In genomic region chr1:59355361-59355760, GRCh38 we compare ENCODE assay signal across 9 cellular contexts. TPM values are rescaled to one million over a fixed set of nuclear protein-coding genes. Genes with fewer than 3 reads are reported as not detected.
A peak's percentile ranks its signal among the peaks of the same experiment; 100 is the strongest.
DNase-seq lines count a peak whose midpoint lies in the region; ATAC-seq, FAIRE-seq and TF ChIP-seq lines count a peak whose summit lies in the region.
"Had no signal": no experiment of that assay in that cellular context is flagged by ENCODE, and none has a peak within 500 bp of the region (broad histone marks: within the 10 kb centered on the region; RNA-seq: fewer than 3 reads in every experiment).

No MANE protein-coding gene starts in this region.

- H3K27ac ChIP-seq in mesendoderm (ENCODE audit: low read depth, low read length) = no peak overlapping the region
- H3K27ac ChIP-seq: upper lobe of right lung had no signal

- H2BK5ac ChIP-seq in mesendoderm (ENCODE audit: low read length) = no peak overlapping the region

- peak; percentile 74 for FAIRE-seq in RCC 7860 (lab: Jason Lieb, UNC)
- FAIRE-seq in urothelium cell line (lab: Jason Lieb, UNC) = no peak

- no peak overlapping the region for H3K4me3 Mint-ChIP-seq in stimulated activated memory B cell treated with anti-CD40 and anti-IgM and Interleukin-4, amounts not matched to agents 10 μg/mL and 1 μg/mL and 100 μg/mL, for 72 hours
- H3K4me3 Mint-ChIP-seq in mesothelial cell of epicardium = no peak overlapping the region

- H3K36me3 Mint-ChIP-seq in stimulated activated memory B cell treated with anti-CD40 and anti-IgM and Interleukin-4, amounts not matched to agents 10 μg/mL and 1 μg/mL and 100 μg/mL, for 72 hours = peaks cover 32% of the 10 kb centered on the region
- no peaks in the 10 kb centered on the region for H3K36me3 Mint-ChIP-seq in mesothelial cell of epicardium

- H3K4me3 ChIP-seq in mesendoderm (ENCODE audit: low read length) = no peak overlapping the region
- H3K4me3 ChIP-seq: upper lobe of right lung had no signal

- H3K27me3 Mint-ChIP-seq in stimulated activated memory B cell treated with anti-CD40 and anti-IgM and Interleukin-4, amounts not matched to agents 10 μg/mL and 1 μg/mL and 100 μg/mL, for 72 hours = no peaks in the 10 kb centered on the region
- no peaks in the 10 kb centered on the region for H3K27me3 Mint-ChIP-seq in mesothelial cell of epicardium (ENCODE audit: low read depth)

- no peak overlapping the region for H3K9ac ChIP-seq in mesendoderm (ENCODE audit: low read length)

- H3K79me2 ChIP-seq in mesendoderm (ENCODE audit: control insufficient read depth, insufficient read depth, low read length) = no peaks in the 10 kb centered on the region

- H2BK120ac ChIP-seq in mesendoderm (ENCODE audit: low read depth, low read length) = no peak overlapping the region

- H3K27me3 ChIP-seq in mesendoderm (ENCODE audit: insufficient read depth, low read length, poor library complexity) = no peaks in the 10 kb centered on the region
- H3K27me3 ChIP-seq: upper lobe of right lung had no signal

- no peak overlapping the region for H3K4me2 ChIP-seq in mesendoderm (ENCODE audit: low read length)

- TF ChIP-seq CTCF in mesothelial cell of epicardium (IDR thresholded peaks at IDR 0.05; ENCODE audit: unreplicated experiment) = no peak

- no peak overlapping the region for H3K56ac ChIP-seq in mesendoderm (ENCODE audit: low read length)

- H3K79me1 ChIP-seq in mesendoderm (ENCODE audit: low read length) = no peaks in the 10 kb centered on the region

- H3K4me1 Mint-ChIP-seq in stimulated activated memory B cell treated with anti-CD40 and anti-IgM and Interleukin-4, amounts not matched to agents 10 μg/mL and 1 μg/mL and 100 μg/mL, for 72 hours = peaks cover 20% of the 10 kb centered on the region
- H3K4me1 Mint-ChIP-seq in mesothelial cell of epicardium = peaks cover 39% of the 10 kb centered on the region

- H4K5ac ChIP-seq in mesendoderm (ENCODE audit: low read length) = no peak overlapping the region

- no peak for DNase-seq in activated CD4-positive, CD25-positive, alpha-beta regulatory T cell treated with anti-CD3 and anti-CD28 coated beads, Interleukin-2, amount 50 U/mL, for 72 hours
- no peak for DNase-seq in RCC 7860 (ENCODE audit: low spot score)
- no peak for DNase-seq in urothelium cell line (ENCODE audit: low spot score)
- no peak for DNase-seq in mesendoderm
- no peak for DNase-seq in mesothelial cell of epicardium (ENCODE audit: low spot score in 2 of 2, unreplicated experiment in 2 of 2)
- DNase-seq: upper lobe of right lung had no signal

- no peak overlapping the region for H3K4ac ChIP-seq in mesendoderm (ENCODE audit: low read depth, low read length)

- no peak overlapping the region for H3K18ac ChIP-seq in mesendoderm (ENCODE audit: low read length)

- peak; percentile 43 to 48 for ATAC-seq in activated CD4-positive, CD25-positive, alpha-beta regulatory T cell treated with anti-CD3 and anti-CD28 coated beads, Interleukin-2, amount 50 U/mL, for 24 hours
- peak; percentile 66 for ATAC-seq in HG02588 (IDR thresholded peaks at IDR 0.05; ENCODE audit: unreplicated experiment)
- peak; percentile 88 for ATAC-seq in stimulated activated memory B cell treated with anti-CD40 and anti-IgM and Interleukin-4, amounts not matched to agents 10 μg/mL and 1 μg/mL and 100 μg/mL, for 72 hours
- ATAC-seq: upper lobe of right lung had no signal

- H2AK5ac ChIP-seq in mesendoderm (ENCODE audit: low read length) = no peak overlapping the region

- no peaks in the 10 kb centered on the region for H3K36me3 ChIP-seq in mesendoderm (ENCODE audit: control insufficient read depth, insufficient read depth, low read length)
- H3K36me3 ChIP-seq: upper lobe of right lung had no signal

- no peak overlapping the region for H4K8ac ChIP-seq in mesendoderm (ENCODE audit: low read depth, low read length)

- peak overlapping the region; percentile 82 for H3K27ac Mint-ChIP-seq in stimulated activated memory B cell treated with anti-CD40 and anti-IgM and Interleukin-4, amounts not matched to agents 10 μg/mL and 1 μg/mL and 100 μg/mL, for 72 hours
- no peak overlapping the region for H3K27ac Mint-ChIP-seq in mesothelial cell of epicardium

- no peaks in the 10 kb centered on the region for H3K4me1 ChIP-seq in mesendoderm (ENCODE audit: control insufficient read depth, low read depth, low read length)
- H3K4me1 ChIP-seq: upper lobe of right lung had no signal

- H3K9me3 Mint-ChIP-seq in stimulated activated memory B cell treated with anti-CD40 and anti-IgM and Interleukin-4, amounts not matched to agents 10 μg/mL and 1 μg/mL and 100 μg/mL, for 72 hours = no peaks in the 10 kb centered on the region
- H3K9me3 Mint-ChIP-seq in mesothelial cell of epicardium = no peaks in the 10 kb centered on the region

- no peak overlapping the region for H2BK15ac ChIP-seq in mesendoderm (replicated peaks; ENCODE audit: low read depth)

- no peak overlapping the region for H3K23ac ChIP-seq in mesendoderm (ENCODE audit: low read length)

RNA-seq across cellular contexts. Expression of gene FGGY, which starts 58.5 kb away (rescaled TPM):
- 3.0 TPM for polyA plus RNA-seq in mesendoderm (2013, experiment 1 of 2)
- 2.6 TPM for polyA plus RNA-seq in mesendoderm (2013, experiment 2 of 2)
- 21.8 to 26.8 TPM (median 26.8 TPM) in 3 replicates for total RNA-seq in mesothelial cell of epicardium
